8 cellular contexts compared by ENCODE assay signal in the genomic region with DNA sequence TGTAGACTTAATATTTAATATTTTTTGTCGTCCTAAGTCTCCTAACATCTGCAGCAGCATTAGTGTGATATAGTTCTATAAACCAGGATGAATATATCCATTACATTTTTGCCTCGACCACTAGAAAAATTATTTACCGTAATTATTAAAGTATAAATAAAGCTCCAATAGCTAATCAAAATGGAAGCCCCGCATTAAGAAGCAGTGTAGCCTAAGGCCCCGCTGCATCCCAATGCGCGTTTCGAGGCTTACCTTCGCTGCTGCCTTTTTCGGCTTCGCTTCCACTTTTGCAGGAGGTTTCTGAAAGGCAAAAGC. TPM values are rescaled to one million over a fixed set of nuclear protein-coding genes. Genes with fewer than 3 reads are reported as not detected.
A peak's percentile ranks its signal among the peaks of the same experiment; 100 is the strongest.
DNase-seq lines count a peak whose midpoint lies in the region; ATAC-seq, FAIRE-seq and TF ChIP-seq lines count a peak whose summit lies in the region.

No MANE protein-coding gene starts in this region.

- H2AFZ ChIP-seq in GM12878 (ENCODE audit: control insufficient read depth, low read depth, low read length): peak overlapping the region; percentile 45; the same call in 1 of the 2 replicates

- H3K4me2 ChIP-seq in GM12878 (ENCODE audit: control insufficient read depth, insufficient read depth): peak overlapping the region; percentile 82

- BruUV-seq in GM12878 (replicated peaks; lab: Mats Ljungman, UMichigan): TSS peak; percentile 62

- H4K20me1 ChIP-seq in GM12878 (ENCODE audit: control insufficient read depth, insufficient read depth): no peaks in the 10 kb centered on the region

- peak overlapping the region; percentile 98 for H3K9ac ChIP-seq in ES-I3 (ENCODE audit: low read depth, low read length)
- H3K9ac ChIP-seq in GM12878 (ENCODE audit: control insufficient read depth, insufficient read depth, low read length): peak overlapping the region; percentile 93

- FAIRE-seq in GM12878 (lab: Jason Lieb, UNC): no peak

- DNase-seq in GM12878 (ENCODE audit: low read depth, low spot score) (no peak), lung (ENCODE audit: low spot score) (no peak), aorta (no peak), dermis blood vessel endothelial cell (no peak), foreskin melanocyte (no peak)

- H3K4me3 ChIP-seq in GM12878 (peak overlapping the region; percentile 91), lung (peak overlapping the region; percentile 38), aorta (ENCODE audit: low read length in 2 of 2) (peak overlapping the region; percentile 92 to 99)

- TF ChIP-seq EP300 in GM12878 (IDR thresholded peaks at IDR 0.05; ENCODE audit: borderline replicate concordance in 1 of 2, control insufficient read depth in 1 of 2, low read depth in 2 of 2, low read length in 2 of 2): no peak

- H3K27ac ChIP-seq in GM12878 (ENCODE audit: control insufficient read depth, insufficient read depth) (peak overlapping the region; percentile 88), lung (ENCODE audit: low read depth in 1 of 2, low read length in 1 of 2) (peak overlapping the region; percentile 61 to 100), aorta (ENCODE audit: low read depth in 1 of 2, low read length in 2 of 2) (peak overlapping the region in 1 of 2 donors; percentile 80)

- ATAC-seq in HG03460 (IDR thresholded peaks at IDR 0.05; ENCODE audit: unreplicated experiment) (peak; percentile 6), GM12878 (peak; percentile 7), lung (ENCODE audit: insufficient read depth, low FRiP score) (no peak), aorta (ENCODE audit: low FRiP score) (peak; percentile 3), GM21717 (IDR thresholded peaks at IDR 0.05; ENCODE audit: unreplicated experiment) (no peak)

- TF ChIP-seq CTCF in GM12878 (IDR thresholded peaks at IDR 0.05 in 2 of 3, conservative IDR thresholded peaks at IDR 0.05 in 1 of 3; ENCODE audit: control insufficient read depth in 2 of 3, extremely low read depth in 1 of 3, insufficient read depth in 1 of 3, low read depth in 3 of 3, low read length in 3 of 3): no peak
- no peak for TF ChIP-seq CTCF in lung (IDR thresholded peaks at IDR 0.05; ENCODE audit: control extremely low read depth, extremely low read depth)

- intact Hi-C loops in GM12878 (cut with micrococcal nuclease; ENCODE audit: unreplicated experiment): loop anchor here (2.0 kb wide), 3 partner anchors 33 to 41 kb away; partner anchors contain the start of gene BRWD1
- intact Hi-C loops in aorta (cut with DNase I): loop anchor here (2.0 kb wide), 3 partner anchors 33 to 35 kb away; partner anchors contain the start of gene BRWD1 (in 1 of the 2)

- in situ Hi-C loops in GM12878 (cut with MboI): no loop called here

- SMC1A ChIA-PET in GM12878 (lab: Charles Lee; ENCODE audit: uncharacterized antibody, unreplicated experiment): interaction anchor here (0.5 to 1.7 kb wide), 5 partner anchors 9 to 313 kb away, joined by 3 to 6 read pairs (median 3); no protein-coding TSS in a partner anchor

- WGBS in GM12878 (ENCODE audit: insufficient coverage, insufficient replicate concordance, low lambda C conversion rate, missing lambda C conversion rate): under 1% methylated on average over 11 of the region's 11 CpGs
- 0 to 1% methylated on average over 11 of the region's 11 CpGs for WGBS in lung, 2 donors
- 1 to 2% methylated on average over 11 of the region's 11 CpGs for WGBS in aorta, 2 donors

- POLR2A ChIA-PET in GM12878 (lab: Charles Lee): interaction anchor here (0.6 to 3.2 kb wide), 6 partner anchors 30 to 164 kb away, joined by 3 to 12 read pairs (median 7); partner anchors contain the start of genes BRWD1 and PSMG1

- H3K9me3 ChIP-seq in ES-I3 (ENCODE audit: control insufficient read depth, insufficient read depth, low read length): no peaks in the 10 kb centered on the region
- no peaks in the 10 kb centered on the region for H3K9me3 ChIP-seq in GM12878 (replicated peaks; ENCODE audit: control insufficient read depth, insufficient read depth, low read length)
- no peaks in the 10 kb centered on the region for H3K9me3 ChIP-seq in lung (ENCODE audit: control insufficient read depth in 2 of 2, insufficient read depth in 1 of 2, low read length in 1 of 2)
- no peaks in the 10 kb centered on the region for H3K9me3 ChIP-seq in aorta (ENCODE audit: control insufficient read depth, low read length)

- TF ChIP-seq POLR2A in GM12878 (IDR thresholded peaks at IDR 0.05; ENCODE audit: low read depth, low read length): no peak

- CTCF ChIA-PET in GM12878 (lab: Yijun Ruan, JAX): interaction anchor here (0.6 to 3.8 kb wide), 5 partner anchors 31 to 93 kb away, joined by 3 to 24 read pairs (median 6); no protein-coding TSS in a partner anchor

- H3K36me3 ChIP-seq in ES-I3 (ENCODE audit: insufficient read depth, low read length): peaks cover 22% of the 10 kb centered on the region
- H3K36me3 ChIP-seq in GM12878 (ENCODE audit: control insufficient read depth in 2 of 2, insufficient read depth in 2 of 2, low read length in 1 of 2): peaks cover 0 to 23% of the 10 kb centered on the region in 2 experiments; a peak in 3 of 4 replicates
- H3K36me3 ChIP-seq in lung (ENCODE audit: control insufficient read depth in 2 of 2, insufficient read depth in 2 of 2, low read length in 2 of 2): peaks cover 8 to 9% of the 10 kb centered on the region in 2 donors
- H3K36me3 ChIP-seq in aorta (ENCODE audit: control insufficient read depth in 1 of 2, insufficient read depth in 2 of 2, low read length in 1 of 2): peaks cover 2 to 3% of the 10 kb centered on the region in 2 donors

- H3K4me1 ChIP-seq in ES-I3 (ENCODE audit: insufficient read depth, low read length) (peaks cover 20% of the 10 kb centered on the region; the same call in 1 of the 2 replicates), GM12878 (ENCODE audit: control insufficient read depth, insufficient read depth, low read length) (0 out of 2 replicates have a peak, but pooled peaks cover 3% of the 10 kb centered on the region), lung (ENCODE audit: control insufficient read depth in 2 of 2, insufficient read depth in 2 of 2, low read length in 2 of 2) (peaks cover 0 to 15% of the 10 kb centered on the region in 2 donors), aorta (ENCODE audit: control insufficient read depth in 1 of 2, insufficient read depth in 2 of 2, low read length in 2 of 2) (peaks cover 0 to 4% of the 10 kb centered on the region in 2 donors)

- H3K79me2 ChIP-seq in GM12878 (ENCODE audit: control insufficient read depth, insufficient read depth, low read length): peaks cover 36% of the 10 kb centered on the region

- H3K27me3 ChIP-seq in GM12878 (replicated peaks in 1 of 2; ENCODE audit: control insufficient read depth in 2 of 2, insufficient read depth in 2 of 2, low read length in 1 of 2) (no peaks in the 10 kb centered on the region), lung (ENCODE audit: control insufficient read depth, insufficient read depth) (no peaks in the 10 kb centered on the region), aorta (ENCODE audit: control insufficient read depth in 1 of 2, insufficient read depth in 2 of 2, low read length in 1 of 2) (no peaks in the 10 kb centered on the region)

- RAD21 ChIA-PET in GM12878 (lab: Charles Lee; ENCODE audit: unreplicated experiment): interaction anchor here (0.8 to 1.4 kb wide), 3 partner anchors 31 to 33 kb away, joined by 3 read pairs; a partner anchor contains a TSS

- no peak for TF ChIP-seq RAD21 in GM12878 (IDR thresholded peaks at IDR 0.05; ENCODE audit: insufficient read depth, low read depth, low read length)

RNA-seq across cellular contexts. Expression of gene HMGN1, which starts 0.9 kb away (rescaled TPM):
- total RNA-seq in GM12878 (2013; cell fraction: nucleolus; rRNA removed): 120 and 129 TPM in 2 replicates
- total RNA-seq in GM12878 (2014; rRNA removed) (291 and 361 TPM in 2 replicates), GM12878 (2014; rRNA removed; fragmentation: Illumina TruSeq; extraction: Trizol) (387 and 399 TPM in 2 replicates), GM12878 (2021) (402 and 405 TPM in 2 replicates), lung (100 to 1,000 TPM; 179 to 375 TPM), aorta (100 to 1,000 TPM in 1 of 2 donors, 10 to 100 TPM in 1; 77.8 to 111 TPM), dermis blood vessel endothelial cell (223 and 284 TPM in 2 replicates)
- 186 TPM for polyA plus RNA-seq in GM12878 (2011; ENCODE audit: low read depth)
- polyA plus RNA-seq in GM12878 (2011; rRNA removed) (405 and 664 TPM in 2 replicates), GM12878 (2014; fragmentation: Illumina TruSeq; extraction: Trizol) (394 and 537 TPM in 2 replicates), GM12878 (2014; fragmentation: Nextera tagmentation; extraction: Ambion mirVana) (100 to 1,000 TPM; 120 to 352 TPM), GM12878 (2014; rRNA removed) (338 and 391 TPM in 2 replicates), GM12878 (2016; fragmentation: Nextera tagmentation; extraction: Ambion mirVana) (100 to 1,000 TPM; 734 to 798 TPM), lung (100 to 1,000 TPM; 124 to 153 TPM), aorta (10 to 100 TPM; 66.6 to 86.0 TPM)
- polyA plus RNA-seq in GM12878 (2011; cell fraction: cytosol; rRNA removed): 134 and 136 TPM in 2 replicates
- 237 and 268 TPM in 2 replicates for polyA plus RNA-seq in GM12878 (2011; cell fraction: nucleus; rRNA removed)
- 278 and 290 TPM in 2 replicates for polyA plus RNA-seq in GM12878 (2012)
- polyA minus RNA-seq in GM12878 (2011; rRNA and poly(A)+ RNA removed): 71.1 and 104 TPM in 2 replicates
- 59.6 and 68.7 TPM in 2 replicates for polyA minus RNA-seq in GM12878 (2011; cell fraction: cytosol; rRNA and poly(A)+ RNA removed)
- polyA minus RNA-seq in GM12878 (2011; cell fraction: nucleus; rRNA and poly(A)+ RNA removed): 45.6 and 55.5 TPM in 2 replicates

RNA-seq across cellular contexts. Expression of gene BRWD1, which starts 34.6 kb away (rescaled TPM):
- 389 and 405 TPM in 2 replicates for total RNA-seq in GM12878 (2013; cell fraction: nucleolus; rRNA removed)
- 12.7 and 14.4 TPM in 2 replicates for total RNA-seq in GM12878 (2014; rRNA removed)
- total RNA-seq in GM12878 (2014; rRNA removed; fragmentation: Illumina TruSeq; extraction: Trizol): 16.9 and 19.5 TPM in 2 replicates
- total RNA-seq in GM12878 (2021): 14.5 and 14.7 TPM in 2 replicates
- polyA plus RNA-seq in GM12878 (2011; ENCODE audit: low read depth): 4.2 TPM
- 19.0 and 28.3 TPM in 2 replicates for polyA plus RNA-seq in GM12878 (2011; rRNA removed)
- polyA plus RNA-seq in GM12878 (2011; cell fraction: cytosol; rRNA removed): 4.8 and 6.0 TPM in 2 replicates
- polyA plus RNA-seq in GM12878 (2011; cell fraction: nucleus; rRNA removed): 23.5 and 25.1 TPM in 2 replicates
- polyA plus RNA-seq in GM12878 (2012): 7.2 and 10.2 TPM in 2 replicates
- 7.9 and 10.9 TPM in 2 replicates for polyA plus RNA-seq in GM12878 (2014; fragmentation: Illumina TruSeq; extraction: Trizol)
- polyA plus RNA-seq in GM12878 (2014; fragmentation: Nextera tagmentation; extraction: Ambion mirVana): 1 to 10 TPM; 3.1 to 3.4 TPM
- 6.6 and 7.1 TPM in 2 replicates for polyA plus RNA-seq in GM12878 (2014; rRNA removed)
- polyA plus RNA-seq in GM12878 (2016; fragmentation: Nextera tagmentation; extraction: Ambion mirVana): 10 to 100 TPM; 14.4 to 15.2 TPM
- polyA minus RNA-seq in GM12878 (2011; rRNA and poly(A)+ RNA removed): 38.7 and 59.6 TPM in 2 replicates
- polyA minus RNA-seq in GM12878 (2011; cell fraction: cytosol; rRNA and poly(A)+ RNA removed): 11.0 and 13.0 TPM in 2 replicates
- polyA minus RNA-seq in GM12878 (2011; cell fraction: nucleus; rRNA and poly(A)+ RNA removed): 58.3 and 77.8 TPM in 2 replicates
- 100 to 1,000 TPM in 1 of 2 donors, 10 to 100 TPM in 1; 30.7 to 145 TPM for total RNA-seq in lung
- polyA plus RNA-seq in lung: 1 to 10 TPM; 9.5 to 9.6 TPM
- 10 to 100 TPM; 41.8 to 68.5 TPM for total RNA-seq in aorta
- polyA plus RNA-seq in aorta: 10 to 100 TPM; 10.0 to 15.0 TPM
- 58.7 and 104 TPM in 2 replicates for total RNA-seq in dermis blood vessel endothelial cell

Comparison
In these comparisons a context has a peak if more than half of its experiments do, and no peak if none do; other contexts are left out.
1. ATAC-seq: peak in HG03460 (single experiment), GM12878 (single experiment) and aorta (single experiment); none in lung (single experiment) and GM21717 (single experiment).
2. H3K4me3 ChIP-seq: peak in every context shown above with its lines; median percentile 96 in aorta; 91 in GM12878; 38 in lung.